In genomic region chr22:50074551-50075042, GRCh38 we compare ENCODE assay signal across 1 cellular context.
TF ChIP-seq lines count a peak whose summit lies in the region.

No MANE protein-coding gene starts in this region.

TF ChIP-seq in HepG2, 621 proteins besides CTCF, POLR2A, EP300 and RAD21:
- TF ChIP-seq RXRB (CRISPR knock-in tag; IDR thresholded peaks at IDR 0.05; ENCODE audit: borderline replicate concordance) (no peak), ZSCAN20 (CRISPR knock-in tag; IDR thresholded peaks at IDR 0.05; ENCODE audit: borderline replicate concordance) (no peak), GPN1 (CRISPR knock-in tag; IDR thresholded peaks at IDR 0.05; ENCODE audit: borderline replicate concordance) (no peak), ZNF577 (CRISPR knock-in tag; IDR thresholded peaks at IDR 0.05; ENCODE audit: borderline replicate concordance, low read depth) (no peak), ARID3A (IDR thresholded peaks at IDR 0.05; ENCODE audit: low read depth, low read length) (no peak), PAXIP1 (CRISPR knock-in tag; conservative IDR thresholded peaks at IDR 0.05) (no peak), NAIF1 (CRISPR knock-in tag; IDR thresholded peaks at IDR 0.05; ENCODE audit: borderline replicate concordance) (no peak), ZNF790 (CRISPR knock-in tag; IDR thresholded peaks at IDR 0.05; ENCODE audit: borderline replicate concordance) (no peak), GABPB1 (CRISPR knock-in tag; IDR thresholded peaks at IDR 0.05) (no peak), DBP (CRISPR knock-in tag; IDR thresholded peaks at IDR 0.05; ENCODE audit: not compliant biosample characterization) (no peak), ZNF816 (CRISPR knock-in tag; IDR thresholded peaks at IDR 0.05; ENCODE audit: borderline replicate concordance) (no peak), SMAD1 (CRISPR knock-in tag; IDR thresholded peaks at IDR 0.05; ENCODE audit: borderline replicate concordance, low read depth) (no peak), RBFOX2 (IDR thresholded peaks at IDR 0.05; ENCODE audit: low read depth, low read length) (no peak), ZNF709 (CRISPR knock-in tag; IDR thresholded peaks at IDR 0.05) (no peak)
